ENCODE assay signal across 1 cellular context in the genomic region with DNA sequence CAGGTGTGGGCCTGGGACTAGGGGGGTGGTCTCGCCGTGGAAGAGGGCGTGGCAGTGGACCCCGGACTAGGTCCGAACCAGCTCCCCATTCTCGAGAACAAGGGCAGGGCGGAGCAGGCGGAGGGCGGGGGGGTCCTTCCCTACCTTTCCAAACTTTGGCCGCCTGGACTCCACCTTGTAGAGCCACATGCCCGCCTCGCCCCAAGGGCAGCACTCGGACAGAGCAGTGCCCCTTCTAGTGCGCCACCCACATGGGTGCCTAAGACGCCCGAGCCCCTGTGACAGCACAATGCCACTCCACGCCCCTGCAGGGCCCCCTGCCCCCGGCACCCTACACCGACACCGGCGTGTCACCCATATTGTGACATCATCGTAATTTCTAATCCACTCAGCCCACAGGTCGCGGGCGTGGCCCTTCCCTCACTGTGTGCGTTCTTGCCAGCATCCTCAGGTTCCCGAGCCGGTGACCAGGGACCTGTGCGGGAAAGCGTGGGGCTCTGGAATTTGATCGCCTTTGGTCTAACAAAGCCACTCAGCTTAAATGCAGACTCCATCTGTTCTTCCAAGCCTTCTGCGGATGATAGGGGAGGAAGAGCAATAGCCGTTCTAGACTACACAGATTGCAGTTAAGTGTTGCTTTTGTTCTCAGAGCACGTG.
TF ChIP-seq lines count a peak whose summit lies in the region.

No MANE protein-coding gene starts in this region.

TF ChIP-seq in K562, 482 proteins besides CTCF, POLR2A, EP300 and RAD21 (continues in another document):
- TF ChIP-seq TEAD4 (IDR thresholded peaks at IDR 0.05; ENCODE audit: low read length) (no peak), TEAD4 (CRISPR knock-in tag; IDR thresholded peaks at IDR 0.05; ENCODE audit: borderline replicate concordance) (0 out of 2 replicates have a peak, but pooled peaks have one; percentile 63), TCF7L2 (IDR thresholded peaks at IDR 0.05; ENCODE audit: low read depth, low read length) (no peak), MECOM (CRISPR knock-in tag; IDR thresholded peaks at IDR 0.05) (0 out of 2 replicates have a peak, but pooled peaks have one; percentile 8), CSDE1 (IDR thresholded peaks at IDR 0.05) (no peak), PHB (CRISPR knock-in tag; IDR thresholded peaks at IDR 0.05) (no peak), CREB3L1 (IDR thresholded peaks at IDR 0.05; ENCODE audit: borderline replicate concordance, low read depth) (0 out of 2 replicates have a peak, but pooled peaks have one; percentile 28), ZNF445 (CRISPR knock-in tag; IDR thresholded peaks at IDR 0.05; ENCODE audit: low read depth) (no peak), FOXM1 (IDR thresholded peaks at IDR 0.05; ENCODE audit: low read depth) (no peak), FOXM1 (CRISPR knock-in tag; IDR thresholded peaks at IDR 0.05; ENCODE audit: low read depth) (0 out of 2 replicates have a peak, but pooled peaks have one; percentile 79), CREM (IDR thresholded peaks at IDR 0.05; ENCODE audit: low read depth) (no peak), FOXA3 (CRISPR knock-in tag; conservative IDR thresholded peaks at IDR 0.05 in 1 of 2, IDR thresholded peaks at IDR 0.05 in 1 of 2) (peak in 1 of 2 experiments; percentile 58; a peak in 1 of 4 replicates), HMGN3 (IDR thresholded peaks at IDR 0.05; ENCODE audit: borderline replicate concordance, extremely low read depth, insufficient read length, low read depth, low read length) (peak; percentile 57), KLF1 (tag; IDR thresholded peaks at IDR 0.05) (0 out of 2 replicates have a peak, but pooled peaks have one; percentile 29), ZNF277 (CRISPR knock-in tag; IDR thresholded peaks at IDR 0.05; ENCODE audit: borderline replicate concordance) (no peak), CBFA2T3 (IDR thresholded peaks at IDR 0.05) (no peak), POU5F1 (IDR thresholded peaks at IDR 0.05; ENCODE audit: borderline replicate concordance, low read depth, low read length, partially characterized antibody) (no peak), ZNF696 (CRISPR knock-in tag; conservative IDR thresholded peaks at IDR 0.05) (no peak), ZNF740 (CRISPR knock-in tag; IDR thresholded peaks at IDR 0.05) (peak; percentile 91), ZNF740 (tag; IDR thresholded peaks at IDR 0.05) (peak in 1 of 2 experiments; percentile 69; a peak in 2 of 4 replicates)
- TF ChIP-seq, protein P1, sequence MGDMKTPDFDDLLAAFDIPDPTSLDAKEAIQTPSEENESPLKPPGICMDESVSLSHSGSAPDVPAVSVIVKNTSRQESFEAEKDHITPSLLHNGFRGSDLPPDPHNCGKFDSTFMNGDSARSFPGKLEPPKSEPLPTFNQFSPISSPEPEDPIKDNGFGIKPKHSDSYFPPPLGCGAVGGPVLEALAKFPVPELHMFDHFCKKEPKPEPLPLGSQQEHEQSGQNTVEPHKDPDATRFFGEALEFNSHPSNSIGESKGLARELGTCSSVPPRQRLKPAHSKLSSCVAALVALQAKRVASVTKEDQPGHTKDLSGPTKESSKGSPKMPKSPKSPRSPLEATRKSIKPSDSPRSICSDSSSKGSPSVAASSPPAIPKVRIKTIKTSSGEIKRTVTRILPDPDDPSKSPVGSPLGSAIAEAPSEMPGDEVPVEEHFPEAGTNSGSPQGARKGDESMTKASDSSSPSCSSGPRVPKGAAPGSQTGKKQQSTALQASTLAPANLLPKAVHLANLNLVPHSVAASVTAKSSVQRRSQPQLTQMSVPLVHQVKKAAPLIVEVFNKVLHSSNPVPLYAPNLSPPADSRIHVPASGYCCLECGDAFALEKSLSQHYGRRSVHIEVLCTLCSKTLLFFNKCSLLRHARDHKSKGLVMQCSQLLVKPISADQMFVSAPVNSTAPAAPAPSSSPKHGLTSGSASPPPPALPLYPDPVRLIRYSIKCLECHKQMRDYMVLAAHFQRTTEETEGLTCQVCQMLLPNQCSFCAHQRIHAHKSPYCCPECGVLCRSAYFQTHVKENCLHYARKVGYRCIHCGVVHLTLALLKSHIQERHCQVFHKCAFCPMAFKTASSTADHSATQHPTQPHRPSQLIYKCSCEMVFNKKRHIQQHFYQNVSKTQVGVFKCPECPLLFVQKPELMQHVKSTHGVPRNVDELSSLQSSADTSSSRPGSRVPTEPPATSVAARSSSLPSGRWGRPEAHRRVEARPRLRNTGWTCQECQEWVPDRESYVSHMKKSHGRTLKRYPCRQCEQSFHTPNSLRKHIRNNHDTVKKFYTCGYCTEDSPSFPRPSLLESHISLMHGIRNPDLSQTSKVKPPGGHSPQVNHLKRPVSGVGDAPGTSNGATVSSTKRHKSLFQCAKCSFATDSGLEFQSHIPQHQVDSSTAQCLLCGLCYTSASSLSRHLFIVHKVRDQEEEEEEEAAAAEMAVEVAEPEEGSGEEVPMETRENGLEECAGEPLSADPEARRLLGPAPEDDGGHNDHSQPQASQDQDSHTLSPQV (IDR thresholded peaks at IDR 0.05), result no peak
- TF ChIP-seq, protein P2, sequence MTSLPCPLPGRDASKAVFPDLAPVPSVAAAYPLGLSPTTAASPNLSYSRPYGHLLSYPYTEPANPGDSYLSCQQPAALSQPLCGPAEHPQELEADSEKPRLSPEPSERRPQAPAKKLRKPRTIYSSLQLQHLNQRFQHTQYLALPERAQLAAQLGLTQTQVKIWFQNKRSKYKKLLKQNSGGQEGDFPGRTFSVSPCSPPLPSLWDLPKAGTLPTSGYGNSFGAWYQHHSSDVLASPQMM (CRISPR knock-in tag; IDR thresholded peaks at IDR 0.05), result no peak
- TF ChIP-seq, protein P3, sequence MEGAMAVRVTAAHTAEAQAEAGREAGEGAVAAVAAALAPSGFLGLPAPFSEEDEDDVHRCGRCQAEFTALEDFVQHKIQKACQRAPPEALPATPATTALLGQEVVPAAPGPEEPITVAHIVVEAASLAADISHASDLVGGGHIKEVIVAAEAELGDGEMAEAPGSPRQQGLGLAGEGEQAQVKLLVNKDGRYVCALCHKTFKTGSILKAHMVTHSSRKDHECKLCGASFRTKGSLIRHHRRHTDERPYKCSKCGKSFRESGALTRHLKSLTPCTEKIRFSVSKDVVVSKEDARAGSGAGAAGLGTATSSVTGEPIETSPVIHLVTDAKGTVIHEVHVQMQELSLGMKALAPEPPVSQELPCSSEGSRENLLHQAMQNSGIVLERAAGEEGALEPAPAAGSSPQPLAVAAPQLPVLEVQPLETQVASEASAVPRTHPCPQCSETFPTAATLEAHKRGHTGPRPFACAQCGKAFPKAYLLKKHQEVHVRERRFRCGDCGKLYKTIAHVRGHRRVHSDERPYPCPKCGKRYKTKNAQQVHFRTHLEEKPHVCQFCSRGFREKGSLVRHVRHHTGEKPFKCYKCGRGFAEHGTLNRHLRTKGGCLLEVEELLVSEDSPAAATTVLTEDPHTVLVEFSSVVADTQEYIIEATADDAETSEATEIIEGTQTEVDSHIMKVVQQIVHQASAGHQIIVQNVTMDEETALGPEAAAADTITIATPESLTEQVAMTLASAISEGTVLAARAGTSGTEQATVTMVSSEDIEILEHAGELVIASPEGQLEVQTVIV (CRISPR knock-in tag; IDR thresholded peaks at IDR 0.05; ENCODE audit: borderline replicate concordance), result no peak
- TF ChIP-seq, protein P4, sequence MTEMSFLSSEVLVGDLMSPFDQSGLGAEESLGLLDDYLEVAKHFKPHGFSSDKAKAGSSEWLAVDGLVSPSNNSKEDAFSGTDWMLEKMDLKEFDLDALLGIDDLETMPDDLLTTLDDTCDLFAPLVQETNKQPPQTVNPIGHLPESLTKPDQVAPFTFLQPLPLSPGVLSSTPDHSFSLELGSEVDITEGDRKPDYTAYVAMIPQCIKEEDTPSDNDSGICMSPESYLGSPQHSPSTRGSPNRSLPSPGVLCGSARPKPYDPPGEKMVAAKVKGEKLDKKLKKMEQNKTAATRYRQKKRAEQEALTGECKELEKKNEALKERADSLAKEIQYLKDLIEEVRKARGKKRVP (CRISPR knock-in tag; IDR thresholded peaks at IDR 0.05), result no peak
- TF ChIP-seq, protein P5, sequence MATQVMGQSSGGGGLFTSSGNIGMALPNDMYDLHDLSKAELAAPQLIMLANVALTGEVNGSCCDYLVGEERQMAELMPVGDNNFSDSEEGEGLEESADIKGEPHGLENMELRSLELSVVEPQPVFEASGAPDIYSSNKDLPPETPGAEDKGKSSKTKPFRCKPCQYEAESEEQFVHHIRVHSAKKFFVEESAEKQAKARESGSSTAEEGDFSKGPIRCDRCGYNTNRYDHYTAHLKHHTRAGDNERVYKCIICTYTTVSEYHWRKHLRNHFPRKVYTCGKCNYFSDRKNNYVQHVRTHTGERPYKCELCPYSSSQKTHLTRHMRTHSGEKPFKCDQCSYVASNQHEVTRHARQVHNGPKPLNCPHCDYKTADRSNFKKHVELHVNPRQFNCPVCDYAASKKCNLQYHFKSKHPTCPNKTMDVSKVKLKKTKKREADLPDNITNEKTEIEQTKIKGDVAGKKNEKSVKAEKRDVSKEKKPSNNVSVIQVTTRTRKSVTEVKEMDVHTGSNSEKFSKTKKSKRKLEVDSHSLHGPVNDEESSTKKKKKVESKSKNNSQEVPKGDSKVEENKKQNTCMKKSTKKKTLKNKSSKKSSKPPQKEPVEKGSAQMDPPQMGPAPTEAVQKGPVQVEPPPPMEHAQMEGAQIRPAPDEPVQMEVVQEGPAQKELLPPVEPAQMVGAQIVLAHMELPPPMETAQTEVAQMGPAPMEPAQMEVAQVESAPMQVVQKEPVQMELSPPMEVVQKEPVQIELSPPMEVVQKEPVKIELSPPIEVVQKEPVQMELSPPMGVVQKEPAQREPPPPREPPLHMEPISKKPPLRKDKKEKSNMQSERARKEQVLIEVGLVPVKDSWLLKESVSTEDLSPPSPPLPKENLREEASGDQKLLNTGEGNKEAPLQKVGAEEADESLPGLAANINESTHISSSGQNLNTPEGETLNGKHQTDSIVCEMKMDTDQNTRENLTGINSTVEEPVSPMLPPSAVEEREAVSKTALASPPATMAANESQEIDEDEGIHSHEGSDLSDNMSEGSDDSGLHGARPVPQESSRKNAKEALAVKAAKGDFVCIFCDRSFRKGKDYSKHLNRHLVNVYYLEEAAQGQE (CRISPR knock-in tag; IDR thresholded peaks at IDR 0.05; ENCODE audit: low read depth), result no peak
- TF ChIP-seq, protein P6, sequence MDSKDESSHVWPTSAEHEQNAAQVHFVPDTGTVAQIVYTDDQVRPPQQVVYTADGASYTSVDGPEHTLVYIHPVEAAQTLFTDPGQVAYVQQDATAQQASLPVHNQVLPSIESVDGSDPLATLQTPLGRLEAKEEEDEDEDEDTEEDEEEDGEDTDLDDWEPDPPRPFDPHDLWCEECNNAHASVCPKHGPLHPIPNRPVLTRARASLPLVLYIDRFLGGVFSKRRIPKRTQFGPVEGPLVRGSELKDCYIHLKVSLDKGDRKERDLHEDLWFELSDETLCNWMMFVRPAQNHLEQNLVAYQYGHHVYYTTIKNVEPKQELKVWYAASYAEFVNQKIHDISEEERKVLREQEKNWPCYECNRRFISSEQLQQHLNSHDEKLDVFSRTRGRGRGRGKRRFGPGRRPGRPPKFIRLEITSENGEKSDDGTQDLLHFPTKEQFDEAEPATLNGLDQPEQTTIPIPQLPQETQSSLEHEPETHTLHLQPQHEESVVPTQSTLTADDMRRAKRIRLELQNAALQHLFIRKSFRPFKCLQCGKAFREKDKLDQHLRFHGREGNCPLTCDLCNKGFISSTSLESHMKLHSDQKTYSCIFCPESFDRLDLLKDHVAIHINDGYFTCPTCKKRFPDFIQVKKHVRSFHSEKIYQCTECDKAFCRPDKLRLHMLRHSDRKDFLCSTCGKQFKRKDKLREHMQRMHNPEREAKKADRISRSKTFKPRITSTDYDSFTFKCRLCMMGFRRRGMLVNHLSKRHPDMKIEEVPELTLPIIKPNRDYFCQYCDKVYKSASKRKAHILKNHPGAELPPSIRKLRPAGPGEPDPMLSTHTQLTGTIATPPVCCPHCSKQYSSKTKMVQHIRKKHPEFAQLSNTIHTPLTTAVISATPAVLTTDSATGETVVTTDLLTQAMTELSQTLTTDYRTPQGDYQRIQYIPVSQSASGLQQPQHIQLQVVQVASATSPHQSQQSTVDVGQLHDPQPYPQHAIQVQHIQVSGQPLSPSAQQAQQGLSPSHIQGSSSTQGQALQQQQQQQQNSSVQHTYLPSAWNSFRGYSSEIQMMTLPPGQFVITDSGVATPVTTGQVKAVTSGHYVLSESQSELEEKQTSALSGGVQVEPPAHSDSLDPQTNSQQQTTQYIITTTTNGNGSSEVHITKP (IDR thresholded peaks at IDR 0.05; ENCODE audit: partially characterized antibody), result peak; percentile 78
- TF ChIP-seq, protein P7, sequence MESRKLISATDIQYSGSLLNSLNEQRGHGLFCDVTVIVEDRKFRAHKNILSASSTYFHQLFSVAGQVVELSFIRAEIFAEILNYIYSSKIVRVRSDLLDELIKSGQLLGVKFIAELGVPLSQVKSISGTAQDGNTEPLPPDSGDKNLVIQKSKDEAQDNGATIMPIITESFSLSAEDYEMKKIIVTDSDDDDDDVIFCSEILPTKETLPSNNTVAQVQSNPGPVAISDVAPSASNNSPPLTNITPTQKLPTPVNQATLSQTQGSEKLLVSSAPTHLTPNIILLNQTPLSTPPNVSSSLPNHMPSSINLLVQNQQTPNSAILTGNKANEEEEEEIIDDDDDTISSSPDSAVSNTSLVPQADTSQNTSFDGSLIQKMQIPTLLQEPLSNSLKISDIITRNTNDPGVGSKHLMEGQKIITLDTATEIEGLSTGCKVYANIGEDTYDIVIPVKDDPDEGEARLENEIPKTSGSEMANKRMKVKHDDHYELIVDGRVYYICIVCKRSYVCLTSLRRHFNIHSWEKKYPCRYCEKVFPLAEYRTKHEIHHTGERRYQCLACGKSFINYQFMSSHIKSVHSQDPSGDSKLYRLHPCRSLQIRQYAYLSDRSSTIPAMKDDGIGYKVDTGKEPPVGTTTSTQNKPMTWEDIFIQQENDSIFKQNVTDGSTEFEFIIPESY (CRISPR knock-in tag; IDR thresholded peaks at IDR 0.05), result no peak
